8 cellular contexts compared by ENCODE assay signal in the genomic region with DNA sequence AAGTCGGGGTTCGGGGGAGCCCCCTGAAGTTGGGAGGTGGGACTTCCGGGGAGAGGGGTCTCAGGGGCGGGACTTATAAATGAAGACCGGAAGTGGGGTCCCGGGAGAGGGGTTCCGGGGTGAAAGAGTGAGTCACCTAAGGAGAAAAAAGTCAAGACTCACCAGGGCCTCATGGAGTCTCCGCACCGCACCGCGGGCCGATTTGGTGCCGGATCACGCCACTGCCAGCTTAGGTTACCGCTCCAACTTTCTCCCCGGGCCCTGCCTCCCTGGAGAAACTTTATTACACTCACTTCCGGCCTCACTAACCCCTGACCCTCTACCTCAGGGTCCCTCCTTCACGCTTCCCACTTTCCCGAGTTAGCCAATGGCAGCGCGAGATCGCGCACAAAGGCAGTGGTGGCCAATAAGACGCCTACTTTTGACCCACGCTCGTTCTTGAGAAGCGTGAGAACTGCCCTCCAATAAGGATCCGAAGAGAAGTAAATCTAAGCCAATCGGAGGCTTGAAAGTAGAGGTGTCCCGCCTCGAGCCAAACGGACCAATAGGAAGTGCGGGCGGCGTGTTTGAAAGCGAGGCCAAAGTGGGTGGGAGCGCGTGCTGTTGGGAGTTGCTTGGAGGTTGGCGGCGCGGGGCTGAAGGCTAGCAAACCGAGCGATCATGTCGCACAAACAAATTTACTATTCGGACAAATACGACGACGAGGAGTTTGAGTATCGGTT. TPM values are rescaled to one million over a fixed set of nuclear protein-coding genes. Genes with fewer than 3 reads are reported as not detected.
A peak's percentile ranks its signal among the peaks of the same experiment; 100 is the strongest.
DNase-seq lines count a peak whose midpoint lies in the region; ATAC-seq and TF ChIP-seq lines count a peak whose summit lies in the region.

A gene (plus strand): TSS at position 596 of the 722 bp plus-strand sequence. CDS start 65 bp downstream, at position 661.

- no peak for TF ChIP-seq CTCF in hepatocyte (IDR thresholded peaks at IDR 0.05; ENCODE audit: poor library complexity)

- H3K4me1 ChIP-seq in hepatocyte (ENCODE audit: insufficient read depth): peaks cover 29% of the 10 kb centered on the region

- H3K27me3 Mint-ChIP-seq in T-helper 2 cell treated with Interferon-gamma antibody and Interleukin-4, amounts not matched to agents 5 μg/mL and 100 μg/mL, for 36 hours (ENCODE audit: low read depth): no peaks in the 10 kb centered on the region

- H3K9me2 ChIP-seq in hepatocyte (replicated peaks; ENCODE audit: insufficient read depth): no peaks in the 10 kb centered on the region

- peak within 1 kb of the TSS; percentile 96 for H3K27ac ChIP-seq in hepatocyte

- peak within 1 kb of the TSS; percentile 44 for H3K4me3 ChIP-seq in hepatocyte

- WGBS in hepatocyte (ENCODE audit: low lambda C conversion rate, missing lambda C conversion rate): 1% methylated on average over 43 of the region's 49 CpGs

- no peak within 1 kb of the TSS for H3K4me3 Mint-ChIP-seq in T-helper 2 cell treated with Interferon-gamma antibody and Interleukin-4, amounts not matched to agents 5 μg/mL and 100 μg/mL, for 36 hours

- H3K4me1 Mint-ChIP-seq in T-helper 2 cell treated with Interferon-gamma antibody and Interleukin-4, amounts not matched to agents 5 μg/mL and 100 μg/mL, for 36 hours (ENCODE audit: low read depth): peaks cover 36% of the 10 kb centered on the region

- no peaks in the 10 kb centered on the region for H3K9me3 ChIP-seq in hepatocyte (ENCODE audit: low read depth)

- no peaks in the 10 kb centered on the region for H3K36me3 ChIP-seq in hepatocyte (replicated peaks; ENCODE audit: insufficient read depth, low read depth)

- peaks cover 52% of the 10 kb centered on the region for H3K79me2 ChIP-seq in hepatocyte

- H3K27ac Mint-ChIP-seq in T-helper 2 cell treated with Interferon-gamma antibody and Interleukin-4, amounts not matched to agents 5 μg/mL and 100 μg/mL, for 36 hours: no peak within 1 kb of the TSS

- peaks cover 20% of the 10 kb centered on the region for H3K36me3 Mint-ChIP-seq in T-helper 2 cell treated with Interferon-gamma antibody and Interleukin-4, amounts not matched to agents 5 μg/mL and 100 μg/mL, for 36 hours (ENCODE audit: low read depth)

- peak; percentile 72 for ATAC-seq in GM18508 (IDR thresholded peaks at IDR 0.05; ENCODE audit: insufficient read depth, unreplicated experiment)
- ATAC-seq in HG02973 (IDR thresholded peaks at IDR 0.05; ENCODE audit: unreplicated experiment): peak; percentile 68

- H3K27me3 ChIP-seq in hepatocyte: no peaks in the 10 kb centered on the region

- H2AFZ ChIP-seq in hepatocyte: peak within 1 kb of the TSS; percentile 7

- H3K4me2 ChIP-seq in hepatocyte: peak within 1 kb of the TSS; percentile 87

- DNase-seq in NCI-H1930 (lab: John Stamatoyannopoulos, UW) (peak; percentile 100), astrocyte of the hippocampus (ENCODE audit: low read depth, low spot score) (peak; percentile 100), hepatocyte (ENCODE audit: low spot score) (peak; percentile 99), renal cortical epithelial cell (ENCODE audit: low read depth) (peak; percentile 100), cortex of kidney (lab: John Stamatoyannopoulos, UW) (no peak)
- DNase-seq in T-helper 2 cell treated with Interferon-gamma antibody and Interleukin-4, amounts not matched to agents 5 μg/mL and 100 μg/mL, for 36 hours (ENCODE audit: low spot score): peak; percentile 96

- H3K9me3 Mint-ChIP-seq in T-helper 2 cell treated with Interferon-gamma antibody and Interleukin-4, amounts not matched to agents 5 μg/mL and 100 μg/mL, for 36 hours: no peaks in the 10 kb centered on the region

- H4K20me1 ChIP-seq in hepatocyte (ENCODE audit: insufficient read depth, poor library complexity, severe bottlenecking): no peaks in the 10 kb centered on the region

RNA-seq across cellular contexts. Expression of the gene that starts here (rescaled TPM):
- total RNA-seq in hepatocyte (40.4 and 41.5 TPM in 2 replicates), renal cortical epithelial cell (23.4 and 106 TPM in 2 replicates)
- 91.3 and 102 TPM in 2 replicates for polyA plus RNA-seq in hepatocyte
